12 cellular contexts compared by ENCODE assay signal in the genomic region with DNA sequence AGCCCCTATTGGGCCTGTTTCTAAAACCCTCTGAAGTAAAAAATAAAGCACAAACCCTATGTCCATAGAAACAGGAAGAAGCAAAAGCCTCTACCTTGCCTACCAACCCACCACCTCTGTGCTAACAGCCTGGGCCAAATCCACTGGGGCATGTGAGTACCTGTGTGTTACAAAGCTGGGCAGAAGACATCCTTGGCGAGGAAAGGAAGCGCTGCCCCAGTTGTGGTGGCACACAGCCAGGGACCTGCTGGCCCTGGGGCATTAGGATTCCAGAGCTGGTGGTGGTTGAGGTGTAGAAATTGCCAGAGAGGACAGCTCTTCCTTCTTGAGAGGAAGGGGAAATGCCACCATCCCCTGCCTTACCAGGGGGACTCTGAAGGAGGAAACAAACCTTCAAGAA. TPM values are rescaled to one million over a fixed set of nuclear protein-coding genes. Genes with fewer than 3 reads are reported as not detected.
DNase-seq lines count a peak whose midpoint lies in the region; ATAC-seq and TF ChIP-seq lines count a peak whose summit lies in the region.
"Had no signal": no experiment of that assay in that cellular context is flagged by ENCODE, and none has a peak within 500 bp of the region (broad histone marks: within the 10 kb centered on the region; RNA-seq: fewer than 3 reads in every experiment).

No MANE protein-coding gene starts in this region.

- H2BK12ac ChIP-seq in H9 (ENCODE audit: insufficient read length, low read depth, low read length): no peak overlapping the region

- H3K23ac ChIP-seq in H9 (ENCODE audit: insufficient read length, low read depth, low read length): no peak overlapping the region

- no peak overlapping the region for H3T11ph ChIP-seq in H9 (ENCODE audit: low read length)

- H3K36me3 Mint-ChIP-seq in naive B cell (no peaks in the 10 kb centered on the region), H9 (ENCODE audit: insufficient read depth in 1 of 3, low read depth in 3 of 3) (no peaks in the 10 kb centered on the region), osteocyte (ENCODE audit: unreplicated experiment) (no peaks in the 10 kb centered on the region)

- no peak overlapping the region for H3K4ac ChIP-seq in H9 (ENCODE audit: low read depth, low read length)

- no peak overlapping the region for H3K18ac ChIP-seq in H9 (ENCODE audit: insufficient read length, low read depth, low read length)

- H3K27ac ChIP-seq in caudate nucleus (ENCODE audit: low read depth, low read length): peak overlapping the region; percentile 90
- no peak overlapping the region for H3K27ac ChIP-seq in H9 (ENCODE audit: insufficient read length, low read depth, low read length)

- H3K4me1 ChIP-seq in H9 (ENCODE audit: insufficient read depth, low read length): peaks cover 7% of the 10 kb centered on the region

- H4K20me1 ChIP-seq in H9 (ENCODE audit: control insufficient read depth, insufficient read depth, insufficient read length): peaks cover 3% of the 10 kb centered on the region

- no peak overlapping the region for H4K8ac ChIP-seq in H9 (replicated peaks; ENCODE audit: insufficient read length, low read depth, low read length)

- no peak for ATAC-seq in naive B cell (ENCODE audit: low read depth in 2 of 2)

- H4K5ac ChIP-seq in H9 (ENCODE audit: insufficient read length, low read depth, low read length): no peak overlapping the region

- H2BK15ac ChIP-seq in H9 (ENCODE audit: low read depth, low read length): no peak overlapping the region

- no CpG with 5 or more reads among the region's 2 CpGs for WGBS in H9 (ENCODE audit: extremely low coverage, insufficient read length, low lambda C conversion rate)

- peak overlapping the region in 7 of 8 donors; percentile 67 to 90 (median 84) for H3K4me3 Mint-ChIP-seq in naive B cell
- H3K4me3 Mint-ChIP-seq in H9: no peak overlapping the region
- H3K4me3 Mint-ChIP-seq in osteocyte (ENCODE audit: unreplicated experiment): no peak overlapping the region

- no peaks in the 10 kb centered on the region for H3K27me3 ChIP-seq in H9 (ENCODE audit: insufficient read depth, low read length)

- H3K4me1 Mint-ChIP-seq in naive B cell (peaks cover 37 to 54% (median 41%) of the 10 kb centered on the region in 3 donors), H9 (peaks cover 48 to 49% of the 10 kb centered on the region in 2 experiments), osteocyte (ENCODE audit: unreplicated experiment) (peaks cover 46% of the 10 kb centered on the region)

- H3K27me3 Mint-ChIP-seq in naive B cell (peaks cover 0 to 7% (median 0%) of the 10 kb centered on the region in 3 donors), H9 (ENCODE audit: low read depth) (no peaks in the 10 kb centered on the region; the same call in 1 of the 2 replicates), osteocyte (ENCODE audit: unreplicated experiment) (no peaks in the 10 kb centered on the region)

- no peak overlapping the region for H2AFZ ChIP-seq in H9 (ENCODE audit: low read length)

- no peak overlapping the region for H3K14ac ChIP-seq in H9 (ENCODE audit: insufficient read depth, low read length)

- H3K9me3 ChIP-seq in H9 (ENCODE audit: control insufficient read depth, low read depth, low read length): no peaks in the 10 kb centered on the region

- no peak overlapping the region for H3K9ac ChIP-seq in H9 (ENCODE audit: extremely low read depth, insufficient read length, low read length)

- no peak overlapping the region for H2BK20ac ChIP-seq in H9 (ENCODE audit: low read depth, low read length, poor library complexity, severe bottlenecking)

- no peak overlapping the region for H4K91ac ChIP-seq in H9 (ENCODE audit: insufficient read length, low read depth, low read length)

- H3K27ac Mint-ChIP-seq in naive B cell: peak overlapping the region; percentile 81 to 97 (median 94)
- no peak overlapping the region for H3K27ac Mint-ChIP-seq in H9
- H3K27ac Mint-ChIP-seq in osteocyte (ENCODE audit: unreplicated experiment): no peak overlapping the region

- H3K23me2 ChIP-seq in H9 (ENCODE audit: insufficient read length, low read depth, low read length, poor library complexity, severe bottlenecking): no peaks in the 10 kb centered on the region

- DNase-seq in AML-193 (lab: John Stamatoyannopoulos, UW) (peak; percentile 59 to 66), NAMALWA (ENCODE audit: low spot score) (peak; percentile 33), caudate nucleus (lab: John Stamatoyannopoulos, UW) (peak in 1 of 61 donors; percentile 3), naive B cell (no peak), H9 (no peak), iPS-NIHi11 (ENCODE audit: low spot score) (no peak), T-helper 1 cell (no peak), osteocyte (ENCODE audit: extremely low spot score, unreplicated experiment) (no peak)
- DNase-seq: activated T-cell treated with anti-CD3 and anti-CD28 coated beads, Interleukin-2, amount 50 U/mL, for 48 hours; cortex of kidney; NCI-H510A treated with DMSO at 0.1 percent for 48 hours had no signal

- no peak overlapping the region for H2BK5ac ChIP-seq in H9 (ENCODE audit: insufficient read length, low read length)

- H2BK120ac ChIP-seq in H9 (ENCODE audit: low read depth, low read length, poor library complexity, severe bottlenecking): no peak overlapping the region

- H3K56ac ChIP-seq in H9 (ENCODE audit: insufficient read length, low read depth, low read length): no peak overlapping the region

- H3K79me1 ChIP-seq in H9 (ENCODE audit: insufficient read depth, low read depth, low read length, poor library complexity, severe bottlenecking): no peaks in the 10 kb centered on the region

- TF ChIP-seq CTCF in H9 (conservative IDR thresholded peaks at IDR 0.05) (no peak), osteocyte (IDR thresholded peaks at IDR 0.05) (no peak)

- H2AK5ac ChIP-seq in H9 (ENCODE audit: insufficient read length, low read length): no peak overlapping the region

- H3K79me2 ChIP-seq in H9 (ENCODE audit: insufficient read depth, low read length): no peaks in the 10 kb centered on the region

- H3K9me3 Mint-ChIP-seq in naive B cell (no peaks in the 10 kb centered on the region), H9 (no peaks in the 10 kb centered on the region), osteocyte (ENCODE audit: unreplicated experiment) (no peaks in the 10 kb centered on the region)
- H3K9me3 Mint-ChIP-seq: T-helper 2 cell treated with Interferon-gamma antibody and Interleukin-4, amounts not matched to agents 5 μg/mL and 100 μg/mL, for 36 hours had no signal

- H3K4me2 ChIP-seq in H9 (ENCODE audit: insufficient read depth, insufficient read length, low read length): no peak overlapping the region

RNA-seq across cellular contexts. Expression of gene MYO18A, which starts 30.0 kb away (rescaled TPM):
- polyA plus RNA-seq in naive B cell (ENCODE audit: low read depth in 6 of 6): 10 to 100 TPM in 5 of 6 donors, 1 to 10 TPM in 1; 5.1 to 51.6 (median 17.0) TPM
- total RNA-seq in H9 (2021) (20.8 and 21.6 TPM in 2 replicates), osteocyte (27.8 and 28.8 TPM in 2 replicates)

Comparison
In these comparisons a context has a peak if more than half of its experiments do, and no peak if none do; other contexts are left out.
1. DNase-seq: peak in AML-193 (2 of 2) and NAMALWA (single experiment); none in naive B cell (single experiment), H9 (single experiment), iPS-NIHi11 (single experiment), T-helper 1 cell (0 of 5) and osteocyte (single experiment).
2. H3K27ac Mint-ChIP-seq: peak in naive B cell (6 of 6); none in H9 (0 of 3) and osteocyte (single experiment).
3. H3K4me3 Mint-ChIP-seq: peak in naive B cell (7 of 8); none in H9 (0 of 2) and osteocyte (single experiment).